Comparison of ENCODE assay signal across 8 cellular contexts in genomic region chr22:19479358-19480172, GRCh38. TPM values are rescaled to one million over a fixed set of nuclear protein-coding genes. Genes with fewer than 3 reads are reported as not detected.
DNase-seq lines count a peak whose midpoint lies in the region; ATAC-seq and TF ChIP-seq lines count a peak whose summit lies in the region.

A gene with protein sequence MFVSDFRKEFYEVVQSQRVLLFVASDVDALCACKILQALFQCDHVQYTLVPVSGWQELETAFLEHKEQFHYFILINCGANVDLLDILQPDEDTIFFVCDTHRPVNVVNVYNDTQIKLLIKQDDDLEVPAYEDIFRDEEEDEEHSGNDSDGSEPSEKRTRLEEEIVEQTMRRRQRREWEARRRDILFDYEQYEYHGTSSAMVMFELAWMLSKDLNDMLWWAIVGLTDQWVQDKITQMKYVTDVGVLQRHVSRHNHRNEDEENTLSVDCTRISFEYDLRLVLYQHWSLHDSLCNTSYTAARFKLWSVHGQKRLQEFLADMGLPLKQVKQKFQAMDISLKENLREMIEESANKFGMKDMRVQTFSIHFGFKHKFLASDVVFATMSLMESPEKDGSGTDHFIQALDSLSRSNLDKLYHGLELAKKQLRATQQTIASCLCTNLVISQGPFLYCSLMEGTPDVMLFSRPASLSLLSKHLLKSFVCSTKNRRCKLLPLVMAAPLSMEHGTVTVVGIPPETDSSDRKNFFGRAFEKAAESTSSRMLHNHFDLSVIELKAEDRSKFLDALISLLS (plus strand): TSS chr22:19479920. CDS start chr22:19479969, 49 bp downstream.

- H2AFZ ChIP-seq in OCI-LY1 (ENCODE audit: low read length), result no peak within 1 kb of the TSS; the same call in 1 of the 2 replicates

- BruUV-seq in Calu3 (replicated peaks; lab: Mats Ljungman, UMichigan), result no TSS peak

- peak within 1 kb of the TSS; percentile 91 for H3K27ac ChIP-seq in HUES64 (ENCODE audit: low read depth, low read length)
- peak within 1 kb of the TSS; percentile 82 for H3K27ac ChIP-seq in OCI-LY1 (ENCODE audit: low read depth, low read length, poor library complexity, severe bottlenecking)

- peak within 1 kb of the TSS; percentile 100 for H3K27ac Mint-ChIP-seq in Calu3 (ENCODE audit: unreplicated experiment)

- no peaks in the 10 kb centered on the region for H3K9me2 ChIP-seq in OCI-LY1 (ENCODE audit: low read depth, low read length)

- DNase-seq in Calu3 (peak; percentile 94), mesenteric fat pad (ENCODE audit: low spot score) (peak; percentile 95)
- peak; percentile 92 for DNase-seq in activated CD8-positive, alpha-beta memory T cell treated with anti-CD3 and anti-CD28 coated beads, Interleukin-2, amount 50 U/mL, for 4 hours
- DNase-seq in stimulated activated CD8-positive, alpha-beta memory T cell treated with anti-CD3 and anti-CD28 coated beads, Interleukin-15, amount 100 ng/mL, for 24 hours (ENCODE audit: low read depth), result peak; percentile 63

- H3K36me3 ChIP-seq in HUES64 (ENCODE audit: insufficient read depth, low read length), result peaks cover 44% of the 10 kb centered on the region
- peaks cover 37% of the 10 kb centered on the region for H3K36me3 ChIP-seq in OCI-LY1 (ENCODE audit: insufficient read depth, low read length)

- no peaks in the 10 kb centered on the region for H4K20me1 ChIP-seq in OCI-LY1 (ENCODE audit: insufficient read depth, low read length)

- TF ChIP-seq CTCF in Calu3 (IDR thresholded peaks at IDR 0.05; ENCODE audit: unreplicated experiment) (no peak), OCI-LY1 (IDR thresholded peaks at IDR 0.05; ENCODE audit: low read length) (no peak)

- H3K9me3 ChIP-seq in HUES64 (ENCODE audit: insufficient read depth, low read depth, low read length) (no peaks in the 10 kb centered on the region), OCI-LY1 (ENCODE audit: low read length) (no peaks in the 10 kb centered on the region)

- peak within 1 kb of the TSS; percentile 62 for H3K4me3 ChIP-seq in HUES64 (ENCODE audit: low read length)
- H3K4me3 ChIP-seq in OCI-LY1 (ENCODE audit: low read depth, low read length, poor library complexity, severe bottlenecking), result peak within 1 kb of the TSS; percentile 90

- H3K9ac ChIP-seq in HUES64 (ENCODE audit: low read depth, low read length), result peak within 1 kb of the TSS; percentile 93
- peak within 1 kb of the TSS; percentile 83 for H3K9ac ChIP-seq in OCI-LY1 (ENCODE audit: low read length)

- in situ Hi-C loops in endometrial microvascular endothelial cells (cut with HindIII; ENCODE audit: inconsistent ontology term, low pct_unique_long_range_greater_than_20kb, low sequenced_read_pairs), result no loop called here

- H3K9me3 Mint-ChIP-seq in Calu3 (ENCODE audit: low read depth, unreplicated experiment), result no peaks in the 10 kb centered on the region

- H3K4me1 ChIP-seq in HUES64 (ENCODE audit: insufficient read depth, low read length) (peaks cover 16% of the 10 kb centered on the region; the same call in 1 of the 2 replicates), OCI-LY1 (ENCODE audit: insufficient read depth, low read length, severe bottlenecking) (peaks cover 22% of the 10 kb centered on the region)

- peaks cover 31% of the 10 kb centered on the region for H3K4me1 Mint-ChIP-seq in Calu3 (ENCODE audit: low read depth, unreplicated experiment)

- H3K27me3 ChIP-seq in HUES64 (ENCODE audit: insufficient read depth, low read length) (no peaks in the 10 kb centered on the region), OCI-LY1 (ENCODE audit: insufficient read depth, low read length) (no peaks in the 10 kb centered on the region)

- H3K27me3 Mint-ChIP-seq in Calu3 (ENCODE audit: unreplicated experiment), result no peaks in the 10 kb centered on the region

- CTCF ChIA-PET in Calu3 (lab: Charles Lee), result interaction anchor here (0.6 to 1.6 kb wide), 6 partner anchors 12 to 457 kb away, joined by 3 to 6 read pairs (median 4); partner anchors contain the start of gene ESS2

- WGBS in HUES64, result under 1% methylated on average over 50 of the region's 50 CpGs

- H3K79me2 ChIP-seq in OCI-LY1 (ENCODE audit: insufficient read depth, low read length), result peaks cover 39% of the 10 kb centered on the region

- intact Hi-C loops in Calu3 (cut with micrococcal nuclease; ENCODE audit: unreplicated experiment), result no loop called here

- H3K4me3 Mint-ChIP-seq in Calu3 (ENCODE audit: low read depth, unreplicated experiment), result peak within 1 kb of the TSS; percentile 80

- no peaks in the 10 kb centered on the region for H3F3A ChIP-seq in OCI-LY1 (ENCODE audit: insufficient read depth, low read length)

- H3K4me2 ChIP-seq in OCI-LY1 (ENCODE audit: low read length), result peak within 1 kb of the TSS; percentile 99

- ATAC-seq in GM21447 (IDR thresholded peaks at IDR 0.05; ENCODE audit: unreplicated experiment), result peak; percentile 84

- H3K36me3 Mint-ChIP-seq in Calu3 (ENCODE audit: insufficient read depth, unreplicated experiment), result peaks cover 43% of the 10 kb centered on the region

RNA-seq across cellular contexts. Expression of the gene that starts here (rescaled TPM):
- total RNA-seq in Calu3 (2022) (45.0 and 52.8 TPM in 2 replicates), endometrial microvascular endothelial cells (ENCODE audit: inconsistent ontology term) (43.1 TPM), mesenteric fat pad (not detected)
- polyA plus RNA-seq in HUES64 (2013, experiment 1 of 2), result 30.0 TPM
- polyA plus RNA-seq in HUES64 (2013, experiment 2 of 2), result 28.1 TPM

Comparison
In these comparisons a context has a peak if more than half of its experiments do, and no peak if none do; other contexts are left out.
1. Peak in every context shown above with its lines: DNase-seq, ATAC-seq, H3K4me3 ChIP-seq and H3K27ac ChIP-seq.
2. RNA of the gene that starts here (total RNA-seq): 45.0 to 52.8 TPM in Calu3 and 43.1 TPM in endometrial microvascular endothelial cells (single experiment); not detected in mesenteric fat pad (single experiment); every median in the first group is over 10 times any median in the second.
3. Peak in DNase-seq in mesenteric fat pad; RNA of the gene not detected or under 1 TPM.